ENCODE assay signal across 9 cellular contexts in the genomic region with DNA sequence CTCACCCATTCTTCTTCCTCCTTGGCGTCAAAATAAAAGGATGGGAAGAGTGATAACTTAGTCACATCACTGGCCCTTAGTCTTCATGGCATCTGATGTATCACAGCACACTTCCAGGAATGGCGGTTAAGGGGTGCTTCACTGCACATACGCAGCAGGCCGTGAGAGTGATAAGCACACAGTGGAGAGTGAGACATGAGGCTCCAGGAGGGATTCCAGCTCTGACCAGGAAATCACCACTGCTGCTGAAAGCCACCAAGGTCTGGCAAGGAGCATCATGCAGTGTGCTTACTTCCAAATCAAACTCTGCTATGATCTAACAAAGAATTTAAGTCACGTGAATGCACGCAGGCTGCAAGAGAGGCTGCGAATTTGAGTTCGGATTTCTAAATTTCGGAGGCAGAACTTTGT.
A peak's percentile ranks its signal among the peaks of the same experiment; 100 is the strongest.
DNase-seq lines count a peak whose midpoint lies in the region; ATAC-seq, FAIRE-seq and TF ChIP-seq lines count a peak whose summit lies in the region.
"Had no signal": no experiment of that assay in that cellular context is flagged by ENCODE, and none has a peak within 500 bp of the region (broad histone marks: within the 10 kb centered on the region; RNA-seq: fewer than 3 reads in every experiment).

No MANE protein-coding gene starts in this region.

- intact Hi-C loops in HepG2 (cut with micrococcal nuclease; ENCODE audit: unreplicated experiment), result no loop called here
- intact Hi-C loops in aorta (cut with DNase I), result no loop called here

- H3K27ac ChIP-seq in ectodermal cell (ENCODE audit: insufficient read depth, low read depth, low read length, poor library complexity, severe bottlenecking) (peak overlapping the region; percentile 11), HepG2 (ENCODE audit: extremely low read length, insufficient read depth, low read length) (no peak overlapping the region), aorta (ENCODE audit: low read depth in 1 of 2, low read length in 2 of 2) (peak overlapping the region in 1 of 2 donors; percentile 6)

- FAIRE-seq in RCC 7860 (lab: Jason Lieb, UNC), result peak; percentile 87
- no peak for FAIRE-seq in HepG2 (lab: Jason Lieb, UNC)

- H3K36me3 ChIP-seq in ectodermal cell (ENCODE audit: control insufficient read depth, insufficient read depth, low read length) (no peaks in the 10 kb centered on the region), HepG2 (replicated peaks in 1 of 2; ENCODE audit: control insufficient read depth in 1 of 2, insufficient read depth in 2 of 2, low read length in 2 of 2) (peaks cover 6 to 13% of the 10 kb centered on the region in 2 experiments), aorta (ENCODE audit: control insufficient read depth in 1 of 2, insufficient read depth in 2 of 2, low read length in 1 of 2) (no peaks in the 10 kb centered on the region)
- H3K36me3 ChIP-seq: adrenal gland had no signal

- no peak overlapping the region for H3K4me2 ChIP-seq in HepG2 (ENCODE audit: low read depth, low read length)

- DNase-seq in RCC 7860 (ENCODE audit: low spot score) (peak; percentile 91), HepG2 (ENCODE audit: low spot score) (no peak), aorta (peak in 1 of 2 donors; percentile 59), SHP77 (lab: John Stamatoyannopoulos, UW) (no peak)
- DNase-seq in activated naive CD4-positive, alpha-beta T cell (lab: John Stamatoyannopoulos, UW), result no peak
- DNase-seq: NCI-H69 had no signal

- H3K4me3 ChIP-seq in ectodermal cell (ENCODE audit: insufficient read depth, low read depth, low read length) (no peak overlapping the region), HepG2 (replicated peaks in 1 of 3; ENCODE audit: insufficient read depth in 1 of 3, low read depth in 2 of 3, low read length in 3 of 3) (no peak overlapping the region), aorta (ENCODE audit: low read length in 2 of 2) (no peak overlapping the region)
- H3K4me3 ChIP-seq: adrenal gland had no signal

- peaks cover 62% of the 10 kb centered on the region for H3K79me2 ChIP-seq in HepG2 (ENCODE audit: insufficient read depth, low read length)

- CTCF ChIA-PET in HepG2 (lab: Yijun Ruan, JAX; ENCODE audit: low intra/inter-chr PET ratio, low total read pairs), result no interaction called here

- peak; percentile 32; the same call in 2 of the 3 replicates for ATAC-seq in HepG2
- peak; percentile 70 for ATAC-seq in aorta (ENCODE audit: low FRiP score)
- no peak for ATAC-seq in GM19463 (IDR thresholded peaks at IDR 0.05; ENCODE audit: unreplicated experiment)

- no peak overlapping the region for H2AFZ ChIP-seq in HepG2 (ENCODE audit: low read length)

- 92% methylated on average over 9 of the region's 9 CpGs for WGBS in ectodermal cell, 2 experiments
- 97% methylated on average over 9 of the region's 9 CpGs for WGBS in HepG2 (ENCODE audit: low lambda C conversion rate)
- WGBS in aorta, 2 donors, result 6 to 14% methylated on average over 9 of the region's 9 CpGs

- no peak for TF ChIP-seq POLR2A in HepG2 (IDR thresholded peaks at IDR 0.05; ENCODE audit: insufficient read depth in 1 of 2, low read depth in 2 of 2, low read length in 2 of 2)

- BruUV-seq in HepG2 (replicated peaks; lab: Mats Ljungman, UMichigan), result no TSS peak

- TF ChIP-seq EP300 in HepG2 (IDR thresholded peaks at IDR 0.05; ENCODE audit: low read depth in 2 of 2, low read length in 2 of 2) (no peak), HepG2 (CRISPR knock-in tag; IDR thresholded peaks at IDR 0.05; ENCODE audit: borderline replicate concordance) (no peak)

- H3K9ac ChIP-seq in HepG2 (ENCODE audit: insufficient read depth, low read depth, low read length), result no peak overlapping the region

- POLR2A ChIA-PET in HepG2 (lab: Yijun Ruan, JAX), result no interaction called here

- no peak for TF ChIP-seq CTCF in HepG2 (CRISPR knock-in tag; IDR thresholded peaks at IDR 0.05)

- peaks cover 7% of the 10 kb centered on the region for H3K4me1 ChIP-seq in ectodermal cell (ENCODE audit: control insufficient read depth, insufficient read depth, low read length)
- peaks cover 10% of the 10 kb centered on the region for H3K4me1 ChIP-seq in HepG2 (ENCODE audit: insufficient read depth, low read length)
- peaks cover 3 to 22% of the 10 kb centered on the region in 2 donors for H3K4me1 ChIP-seq in aorta (ENCODE audit: control insufficient read depth in 1 of 2, insufficient read depth in 2 of 2, low read length in 2 of 2)

- no peak for TF ChIP-seq RAD21 in HepG2 (CRISPR knock-in tag; IDR thresholded peaks at IDR 0.05)

- in situ Hi-C loops in HepG2 (cut with HindIII; ENCODE audit: extremely low pct_ligation_motif_present, low pct_unique_long_range_greater_than_20kb), result no loop called here

- peaks cover 7% of the 10 kb centered on the region; the same call in 1 of the 2 replicates for H4K20me1 ChIP-seq in HepG2 (ENCODE audit: insufficient read depth, low read length)

- no peaks in the 10 kb centered on the region for H3K9me3 ChIP-seq in ectodermal cell (ENCODE audit: control insufficient read depth, low read length)
- no peaks in the 10 kb centered on the region for H3K9me3 ChIP-seq in HepG2 (ENCODE audit: low read length)
- no peaks in the 10 kb centered on the region for H3K9me3 ChIP-seq in aorta (ENCODE audit: control insufficient read depth, low read length)
- H3K9me3 ChIP-seq: adrenal gland had no signal

- H3K27me3 ChIP-seq in ectodermal cell (ENCODE audit: control insufficient read depth, insufficient read depth, low read length, poor library complexity, severe bottlenecking), result no peaks in the 10 kb centered on the region
- no peaks in the 10 kb centered on the region for H3K27me3 ChIP-seq in HepG2 (ENCODE audit: control insufficient read depth in 1 of 2, insufficient read depth in 2 of 2, low read length in 2 of 2)
- no peaks in the 10 kb centered on the region for H3K27me3 ChIP-seq in aorta (ENCODE audit: control insufficient read depth in 1 of 2, insufficient read depth in 2 of 2, low read length in 1 of 2)
- H3K27me3 ChIP-seq: adrenal gland had no signal

TF ChIP-seq in HepG2, 621 proteins besides CTCF, POLR2A, EP300 and RAD21 (continues in another document):
- TF ChIP-seq GABPB1 (CRISPR knock-in tag; IDR thresholded peaks at IDR 0.05) (no peak), ZNF7 (CRISPR knock-in tag; IDR thresholded peaks at IDR 0.05) (no peak), GTF2F1 (IDR thresholded peaks at IDR 0.05; ENCODE audit: low read length) (no peak), ZNF30 (CRISPR knock-in tag; IDR thresholded peaks at IDR 0.05) (no peak), SRSF4 (IDR thresholded peaks at IDR 0.05; ENCODE audit: low read depth, low read length, poor library complexity, severe bottlenecking) (no peak), SOX13 (IDR thresholded peaks at IDR 0.05) (no peak), SOX13 (CRISPR knock-in tag; conservative IDR thresholded peaks at IDR 0.05 in 1 of 2, IDR thresholded peaks at IDR 0.05 in 1 of 2) (no peak), ZBTB46 (CRISPR knock-in tag; IDR thresholded peaks at IDR 0.05; ENCODE audit: borderline replicate concordance) (no peak), KMT2B (CRISPR knock-in tag; IDR thresholded peaks at IDR 0.05) (no peak), ZNF329 (CRISPR knock-in tag; IDR thresholded peaks at IDR 0.05; ENCODE audit: low read depth) (no peak), HOXA3 (CRISPR knock-in tag; IDR thresholded peaks at IDR 0.05) (no peak), DMAP1 (CRISPR knock-in tag; IDR thresholded peaks at IDR 0.05) (no peak), NR1H2 (CRISPR knock-in tag; IDR thresholded peaks at IDR 0.05; ENCODE audit: borderline replicate concordance, low read depth) (no peak)
- TF ChIP-seq, protein P1, sequence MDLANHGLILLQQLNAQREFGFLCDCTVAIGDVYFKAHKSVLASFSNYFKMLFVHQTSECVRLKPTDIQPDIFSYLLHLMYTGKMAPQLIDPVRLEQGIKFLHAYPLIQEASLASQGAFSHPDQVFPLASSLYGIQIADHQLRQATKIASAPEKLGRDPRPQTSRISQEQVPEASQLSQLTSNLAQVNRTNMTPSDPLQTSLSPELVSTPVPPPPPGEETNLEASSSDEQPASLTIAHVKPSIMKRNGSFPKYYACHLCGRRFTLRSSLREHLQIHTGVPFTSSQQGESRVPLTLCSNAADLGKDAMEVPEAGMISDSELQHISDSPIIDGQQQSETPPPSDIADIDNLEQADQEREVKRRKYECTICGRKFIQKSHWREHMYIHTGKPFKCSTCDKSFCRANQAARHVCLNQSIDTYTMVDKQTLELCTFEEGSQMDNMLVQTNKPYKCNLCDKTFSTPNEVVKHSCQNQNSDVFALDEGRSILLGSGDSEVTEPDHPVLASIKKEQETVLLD (CRISPR knock-in tag; IDR thresholded peaks at IDR 0.05; ENCODE audit: low read depth), result no peak
